In genomic region chr9:68780377-68780707, GRCh38 we compare ENCODE assay signal across 8 cellular contexts.
DNase-seq lines count a peak whose midpoint lies in the region; ATAC-seq and TF ChIP-seq lines count a peak whose summit lies in the region.

No MANE protein-coding gene starts in this region.

- no peaks in the 10 kb centered on the region for H3K9me3 ChIP-seq in CD4-positive, CD25-positive, alpha-beta regulatory T cell (ENCODE audit: control insufficient read depth in 2 of 2, low read length in 2 of 2)
- H3K9me3 ChIP-seq in MG63 (no peaks in the 10 kb centered on the region), endodermal cell (ENCODE audit: control insufficient read depth, low read length) (no peaks in the 10 kb centered on the region), ovary (no peaks in the 10 kb centered on the region)

- peak overlapping the region; percentile 31 for H3K9ac ChIP-seq in endodermal cell (ENCODE audit: extremely low read depth, low read length, poor library complexity, severe bottlenecking)

- no peak for DNase-seq in CD4-positive, CD25-positive, alpha-beta regulatory T cell
- DNase-seq in MG63 = no peak
- no peak for DNase-seq in endodermal cell
- peak in 1 of 5 donors; percentile 19 for DNase-seq in ovary
- no peak for DNase-seq in epidermal melanocyte (ENCODE audit: insufficient read length, low spot score)
- DNase-seq in kidney glomerular epithelial cell (lab: John Stamatoyannopoulos, UW) = no peak
- no peak for DNase-seq in NCI-H2081 (lab: John Stamatoyannopoulos, UW)

- H3K36me3 Mint-ChIP-seq in CD4-positive, CD25-positive, alpha-beta regulatory T cell = no peaks in the 10 kb centered on the region
- no peaks in the 10 kb centered on the region for H3K36me3 Mint-ChIP-seq in endodermal cell (ENCODE audit: low read depth)

- intact Hi-C loops in ovary (cut with DNase I) = no loop called here

- ATAC-seq in CD4-positive, CD25-positive, alpha-beta regulatory T cell (ENCODE audit: low read depth in 2 of 2) = no peak
- ATAC-seq in HG02840 (IDR thresholded peaks at IDR 0.05; ENCODE audit: low FRiP score, unreplicated experiment) = no peak

- peak overlapping the region; percentile 84 for H3K4me3 ChIP-seq in CD4-positive, CD25-positive, alpha-beta regulatory T cell (ENCODE audit: low read depth, low read length)
- H3K4me3 ChIP-seq in MG63 (peak overlapping the region; percentile 87), endodermal cell (ENCODE audit: low read length) (peak overlapping the region; percentile 89), ovary (peak overlapping the region; percentile 83)

- H3K4me1 ChIP-seq in CD4-positive, CD25-positive, alpha-beta regulatory T cell (ENCODE audit: control insufficient read depth, insufficient read depth, low read length, poor library complexity, severe bottlenecking) = peaks cover 47% of the 10 kb centered on the region
- H3K4me1 ChIP-seq in endodermal cell (ENCODE audit: control insufficient read depth, insufficient read depth, low read length) (peaks cover 14% of the 10 kb centered on the region), ovary (ENCODE audit: insufficient read depth) (peaks cover 6% of the 10 kb centered on the region)

- TF ChIP-seq POLR2A in ovary (IDR thresholded peaks at IDR 0.05) = no peak

- no peak overlapping the region for H3K27ac Mint-ChIP-seq in CD4-positive, CD25-positive, alpha-beta regulatory T cell
- no peak overlapping the region for H3K27ac Mint-ChIP-seq in endodermal cell

- peaks cover 2% of the 10 kb centered on the region for H3K27me3 ChIP-seq in CD4-positive, CD25-positive, alpha-beta regulatory T cell (ENCODE audit: control insufficient read depth, insufficient read depth, low read length)
- H3K27me3 ChIP-seq in MG63 = no peaks in the 10 kb centered on the region
- H3K27me3 ChIP-seq in endodermal cell (ENCODE audit: control insufficient read depth, insufficient read depth, low read length, poor library complexity, severe bottlenecking) = no peaks in the 10 kb centered on the region
- no peaks in the 10 kb centered on the region for H3K27me3 ChIP-seq in ovary

- TF ChIP-seq EP300 in ovary (IDR thresholded peaks at IDR 0.05) = no peak

- H3K4me3 Mint-ChIP-seq in CD4-positive, CD25-positive, alpha-beta regulatory T cell = no peak overlapping the region
- no peak overlapping the region for H3K4me3 Mint-ChIP-seq in endodermal cell

- peaks cover 0 to 8% (median 7%) of the 10 kb centered on the region in 4 donors for H3K4me1 Mint-ChIP-seq in CD4-positive, CD25-positive, alpha-beta regulatory T cell
- peaks cover 5% of the 10 kb centered on the region for H3K4me1 Mint-ChIP-seq in endodermal cell

- no peak for TF ChIP-seq CTCF in endodermal cell (conservative IDR thresholded peaks at IDR 0.05)
- TF ChIP-seq CTCF in ovary (IDR thresholded peaks at IDR 0.05) = no peak

- 2 to 4% methylated on average over 14 to 19 of the region's 19 CpGs for WGBS in endodermal cell (ENCODE audit: insufficient coverage in 1 of 2, insufficient read length in 1 of 2), 2 experiments
- WGBS in ovary, 3 donors = 0 to 1% (median 1%) methylated on average over 19 of the region's 19 CpGs

- H3K27ac ChIP-seq in CD4-positive, CD25-positive, alpha-beta regulatory T cell (ENCODE audit: insufficient read depth, low read length, poor library complexity, severe bottlenecking) = peak overlapping the region; percentile 91
- peak overlapping the region; percentile 21 for H3K27ac ChIP-seq in endodermal cell (ENCODE audit: low read depth, low read length)
- H3K27ac ChIP-seq in ovary = peak overlapping the region; percentile 78 to 83

- no peaks in the 10 kb centered on the region for H3K9me3 Mint-ChIP-seq in CD4-positive, CD25-positive, alpha-beta regulatory T cell
- H3K9me3 Mint-ChIP-seq in endodermal cell = no peaks in the 10 kb centered on the region

- H3K27me3 Mint-ChIP-seq in CD4-positive, CD25-positive, alpha-beta regulatory T cell = peaks cover 7% of the 10 kb centered on the region
- no peaks in the 10 kb centered on the region for H3K27me3 Mint-ChIP-seq in endodermal cell (ENCODE audit: insufficient read depth)

- H3K36me3 ChIP-seq in CD4-positive, CD25-positive, alpha-beta regulatory T cell (ENCODE audit: control insufficient read depth, insufficient read depth, low read length) = no peaks in the 10 kb centered on the region
- no peaks in the 10 kb centered on the region for H3K36me3 ChIP-seq in MG63
- H3K36me3 ChIP-seq in endodermal cell (ENCODE audit: control insufficient read depth, insufficient read depth, low read length) = no peaks in the 10 kb centered on the region
- no peaks in the 10 kb centered on the region for H3K36me3 ChIP-seq in ovary

Comparison
In these comparisons a context has a peak if more than half of its experiments do, and no peak if none do; other contexts are left out.
1. H3K27ac ChIP-seq: peak in every context shown above with its lines; median percentile 91 in CD4-positive, CD25-positive, alpha-beta regulatory T cell; 80 in ovary; 21 in endodermal cell.